In genomic region chr6:2763876-2764540, GRCh38 we compare ENCODE assay signal across 7 cellular contexts. TPM values are rescaled to one million over a fixed set of nuclear protein-coding genes. Genes with fewer than 3 reads are reported as not detected.
A peak's percentile ranks its signal among the peaks of the same experiment; 100 is the strongest.
DNase-seq lines count a peak whose midpoint lies in the region; ATAC-seq and TF ChIP-seq lines count a peak whose summit lies in the region.

No MANE protein-coding gene starts in this region.

- ATAC-seq in T-helper 17 cell (no peak), Right ventricle myocardium superior (ENCODE audit: poor library complexity) (no peak), GM19467 (IDR thresholded peaks at IDR 0.05; ENCODE audit: unreplicated experiment) (no peak)

- H3K9me3 ChIP-seq in T-helper 17 cell (ENCODE audit: control insufficient read depth, low read length, poor library complexity, severe bottlenecking), result no peaks in the 10 kb centered on the region

- no peak for TF ChIP-seq CTCF in HL-60 (IDR thresholded peaks at IDR 0.05; ENCODE audit: insufficient read depth, low read length)

- peaks cover 31% of the 10 kb centered on the region for H3K4me1 Mint-ChIP-seq in T-helper 17 cell

- H3K27me3 Mint-ChIP-seq in T-helper 17 cell, result no peaks in the 10 kb centered on the region

- no peaks in the 10 kb centered on the region for H3K36me3 Mint-ChIP-seq in T-helper 17 cell (ENCODE audit: low read depth)

- peak overlapping the region; percentile 93 for H3K27ac Mint-ChIP-seq in T-helper 17 cell

- H3K4me3 ChIP-seq in HL-60 (replicated peaks; ENCODE audit: insufficient read depth, low read length) (no peak overlapping the region; the same call in 1 of the 2 replicates), skin epidermis (peak overlapping the region in 6 of 7 experiments; percentile 37 to 90 (median 76))

- H3K4me3 Mint-ChIP-seq in T-helper 17 cell, result peak overlapping the region; percentile 93

- intact Hi-C loops in Right ventricle myocardium superior (cut with DNase I), result no loop called here

- H3K27ac ChIP-seq in HL-60 (replicated peaks) (peak overlapping the region; percentile 84), skin epidermis (peak overlapping the region in 16 of 21 experiments; percentile 67 to 95 (median 89))

- no peaks in the 10 kb centered on the region for H3K27me3 ChIP-seq in HL-60 (ENCODE audit: insufficient read depth, poor library complexity, severe bottlenecking)

- DNase-seq in HL-60 (ENCODE audit: low read depth in 1 of 2, low spot score in 1 of 2), result no peak
- DNase-seq in T-helper 17 cell, result no peak
- peak; percentile 48 for DNase-seq in Right ventricle myocardium superior
- DNase-seq in RKO (ENCODE audit: low spot score), result no peak
- no peak for DNase-seq in HK-2 (ENCODE audit: unreplicated experiment)

RNA-seq across cellular contexts. Expression of gene WRNIP1, which starts 1.2 kb away (rescaled TPM):
- total RNA-seq in T-helper 17 cell (10 to 100 TPM; 34.0 to 45.3 TPM), Right ventricle myocardium superior (39.8 TPM)

RNA-seq across cellular contexts. Expression of gene MYLK4, which starts 13.3 kb away (rescaled TPM):
- 1 to 10 TPM in 1 of 2 donors, under 1 TPM in 1; 0.45 to 1.7 TPM for total RNA-seq in T-helper 17 cell
- 1.4 TPM for total RNA-seq in Right ventricle myocardium superior
